In genomic region chr20:44209691-44210421, GRCh38 we compare ENCODE assay signal across 8 cellular contexts. TPM values are rescaled to one million over a fixed set of nuclear protein-coding genes. Genes with fewer than 3 reads are reported as not detected.
DNase-seq lines count a peak whose midpoint lies in the region; ATAC-seq, FAIRE-seq and TF ChIP-seq lines count a peak whose summit lies in the region.

No MANE protein-coding gene starts in this region.

- no peak for TF ChIP-seq CTCF in C4-2B (conservative IDR thresholded peaks at IDR 0.05)

- no peaks in the 10 kb centered on the region for H3K27me3 ChIP-seq in SJSA1 (replicated peaks)
- H3K27me3 ChIP-seq in endocrine pancreas (ENCODE audit: control insufficient read depth, insufficient read depth, low read length): no peaks in the 10 kb centered on the region
- H3K27me3 ChIP-seq in mucosa of stomach (ENCODE audit: control insufficient read depth, insufficient read depth, low read length): no peaks in the 10 kb centered on the region

- H3K4me3 ChIP-seq in SJSA1 (peak overlapping the region; percentile 89), endocrine pancreas (ENCODE audit: control insufficient read depth, insufficient read depth, low read length) (peak overlapping the region; percentile 81), mucosa of stomach (ENCODE audit: low read length) (peak overlapping the region; percentile 80)

- H3K9ac ChIP-seq in endocrine pancreas (ENCODE audit: control insufficient read depth, insufficient read depth, low read length) (peak overlapping the region; percentile 92), mucosa of stomach (ENCODE audit: low read length) (peak overlapping the region; percentile 96)

- ATAC-seq in GM21576 (IDR thresholded peaks at IDR 0.05; ENCODE audit: unreplicated experiment) (peak; percentile 3), HG03442 (IDR thresholded peaks at IDR 0.05; ENCODE audit: unreplicated experiment) (no peak), GM18520 (IDR thresholded peaks at IDR 0.05; ENCODE audit: unreplicated experiment) (no peak)

- peak overlapping the region; percentile 97 for H3K27ac ChIP-seq in C4-2B
- peak overlapping the region; percentile 81 for H3K27ac ChIP-seq in SJSA1

- no peaks in the 10 kb centered on the region for H3K9me3 ChIP-seq in SJSA1 (replicated peaks)
- H3K9me3 ChIP-seq in endocrine pancreas (ENCODE audit: control insufficient read depth, low read length): no peaks in the 10 kb centered on the region
- H3K9me3 ChIP-seq in mucosa of stomach (ENCODE audit: control insufficient read depth, low read length): no peaks in the 10 kb centered on the region

- TF ChIP-seq POLR2A in H54 (IDR thresholded peaks at IDR 0.05; ENCODE audit: low read depth, low read length): no peak

- peaks cover 43% of the 10 kb centered on the region for H3K4me1 ChIP-seq in SJSA1 (replicated peaks)
- H3K4me1 ChIP-seq in endocrine pancreas (ENCODE audit: control insufficient read depth, insufficient read depth, low read length): peaks cover 27% of the 10 kb centered on the region
- peaks cover 19% of the 10 kb centered on the region for H3K4me1 ChIP-seq in mucosa of stomach (ENCODE audit: control insufficient read depth, insufficient read depth, low read length)

- peak; percentile 50 to 51 for DNase-seq in SJSA1 (ENCODE audit: low read depth in 1 of 2, low spot score in 2 of 2)
- no peak for DNase-seq in H54 (ENCODE audit: insufficient read length, low spot score)

- no peak for FAIRE-seq in H54 (lab: Jason Lieb, UNC)

- peaks cover 27% of the 10 kb centered on the region for H3K36me3 ChIP-seq in SJSA1
- no peaks in the 10 kb centered on the region for H3K36me3 ChIP-seq in endocrine pancreas (ENCODE audit: control insufficient read depth, insufficient read depth, low read length)
- no peaks in the 10 kb centered on the region for H3K36me3 ChIP-seq in mucosa of stomach (ENCODE audit: control insufficient read depth, insufficient read depth, low read length)

RNA-seq across cellular contexts. Expression of gene OSER1, which starts 0.7 kb away (rescaled TPM):
- 33.8 and 58.7 TPM in 2 replicates for total RNA-seq in SJSA1 (2014; rRNA removed; shearing (Covaris generic))

RNA-seq across cellular contexts. Expression of gene JPH2, which starts 22.9 kb away (rescaled TPM):
- 19.1 and 21.7 TPM in 2 replicates for total RNA-seq in SJSA1 (2014; rRNA removed; shearing (Covaris generic))

RNA-seq across cellular contexts. Expression of gene GDAP1L1, which starts 37.3 kb away (rescaled TPM):
- total RNA-seq in SJSA1 (2014; rRNA removed; shearing (Covaris generic)): not detected in 2 replicates
